1 cellular context compared by ENCODE assay signal in the genomic region with DNA sequence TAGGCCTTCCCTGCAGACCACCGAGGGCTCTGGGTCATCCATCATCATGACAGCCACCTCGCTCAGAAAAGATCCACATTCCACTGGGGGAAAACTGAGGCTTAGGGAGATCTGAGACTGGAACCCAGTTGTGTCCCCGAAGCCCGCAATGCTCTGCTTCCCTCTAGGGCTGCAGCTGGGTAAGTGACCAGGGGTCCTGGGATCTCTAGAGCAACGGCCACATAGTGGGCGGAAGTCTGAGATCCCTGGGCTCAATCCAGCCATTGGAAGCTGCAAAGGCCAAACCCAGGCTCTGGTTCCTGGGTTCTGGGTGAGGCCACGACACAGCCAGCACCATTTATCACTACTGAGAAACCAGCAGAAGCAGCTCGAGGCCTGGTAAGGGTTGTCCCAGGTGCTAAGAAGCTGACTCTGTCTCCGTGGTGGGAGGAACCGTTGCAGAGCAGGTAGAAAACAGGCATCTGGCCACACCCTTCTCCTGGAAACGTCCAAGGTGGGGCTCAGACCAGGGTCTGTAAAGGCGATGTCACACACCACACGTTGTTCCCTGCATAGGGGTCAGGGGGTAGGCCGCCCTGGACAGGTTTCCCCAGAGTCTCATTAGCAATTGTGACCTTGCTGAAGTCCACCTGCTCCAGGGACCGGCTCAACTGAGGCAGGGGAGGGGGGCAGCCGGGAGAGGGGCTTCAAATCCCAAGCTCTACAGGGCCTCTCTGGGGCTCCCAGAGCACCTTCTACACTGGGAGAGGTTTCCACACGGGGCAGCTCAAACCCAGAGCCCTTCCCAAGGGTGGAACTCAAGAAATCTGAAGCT.
TF ChIP-seq lines count a peak whose summit lies in the region.

No MANE protein-coding gene starts in this region.

TF ChIP-seq in K562, 482 proteins besides CTCF, POLR2A, EP300 and RAD21:
- peak; percentile 3 for TF ChIP-seq MEIS2 (IDR thresholded peaks at IDR 0.05; ENCODE audit: partially characterized antibody)
- TF ChIP-seq NFATC3 (IDR thresholded peaks at IDR 0.05): no peak
